Comparison of ENCODE assay signal across 8 cellular contexts in the genomic region with DNA sequence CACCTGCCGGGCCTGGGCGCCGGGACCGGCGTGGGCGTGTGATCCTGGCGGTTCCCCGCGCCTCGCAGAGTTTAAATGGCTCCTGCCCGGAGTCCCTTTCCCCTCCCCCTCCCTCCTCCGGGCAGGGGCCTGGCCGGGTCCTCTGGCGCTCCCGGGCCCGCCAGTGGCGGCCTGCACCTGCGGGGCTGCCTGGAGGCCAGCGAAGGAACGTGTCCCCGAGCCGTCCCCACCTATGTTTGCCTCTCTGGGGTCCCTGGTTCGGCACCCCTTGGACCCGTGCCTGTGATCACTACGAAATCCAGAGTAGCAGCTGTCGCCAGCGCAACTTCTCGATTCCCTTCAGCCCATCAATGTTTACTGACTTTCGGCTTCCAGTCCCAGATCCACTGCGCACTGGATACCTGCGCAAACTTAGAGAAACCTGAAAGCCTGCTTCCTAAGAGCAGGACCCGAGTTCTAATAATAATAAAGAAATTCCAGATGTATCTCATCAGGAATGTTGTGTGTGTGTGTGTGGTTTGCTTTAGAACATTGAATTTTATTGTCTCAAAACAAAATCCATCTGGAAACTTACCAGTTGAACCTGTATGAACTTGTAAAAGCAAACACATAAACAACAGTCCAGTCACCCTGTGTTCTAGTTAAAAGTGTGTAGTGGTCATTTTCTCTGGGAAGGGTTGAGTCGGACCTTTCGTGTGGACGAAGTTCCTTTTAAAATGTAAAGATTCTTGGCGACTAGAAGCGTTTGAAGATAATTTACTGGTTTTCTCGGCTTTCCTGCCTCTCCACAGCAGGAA. TPM values are rescaled to one million over a fixed set of nuclear protein-coding genes. Genes with fewer than 3 reads are reported as not detected.
A peak's percentile ranks its signal among the peaks of the same experiment; 100 is the strongest.
DNase-seq lines count a peak whose midpoint lies in the region; ATAC-seq and TF ChIP-seq lines count a peak whose summit lies in the region.

No MANE protein-coding gene starts in this region.

- TF ChIP-seq POLR2A in esophagus squamous epithelium (IDR thresholded peaks at IDR 0.05), result no peak

- H3K36me3 Mint-ChIP-seq in Caco-2 (ENCODE audit: insufficient read depth, unreplicated experiment) (no peaks in the 10 kb centered on the region), osteocyte (ENCODE audit: unreplicated experiment) (no peaks in the 10 kb centered on the region)

- POLR2A ChIA-PET in Caco-2 (lab: Charles Lee), result interaction anchor here (0.6 to 1.3 kb wide), 2 partner anchors 56 to 62 kb away, joined by 3 read pairs; no protein-coding TSS in a partner anchor

- ATAC-seq in GM18907 (IDR thresholded peaks at IDR 0.05; ENCODE audit: unreplicated experiment) (no peak), HG02763 (IDR thresholded peaks at IDR 0.05; ENCODE audit: unreplicated experiment) (no peak)

- intact Hi-C loops in Caco-2 (cut with micrococcal nuclease; ENCODE audit: unreplicated experiment) (no loop called here), esophagus squamous epithelium (cut with DNase I) (no loop called here)

- no peaks in the 10 kb centered on the region for H3K9me3 Mint-ChIP-seq in Caco-2 (ENCODE audit: unreplicated experiment)
- no peaks in the 10 kb centered on the region for H3K9me3 Mint-ChIP-seq in osteocyte (ENCODE audit: unreplicated experiment)

- no peaks in the 10 kb centered on the region for H3K27me3 ChIP-seq in Caco-2 (replicated peaks; ENCODE audit: control insufficient read depth, insufficient read depth, low read length)
- peaks cover 0 to 18% (median 0%) of the 10 kb centered on the region in 4 donors for H3K27me3 ChIP-seq in esophagus squamous epithelium

- H3K4me1 Mint-ChIP-seq in Caco-2 (ENCODE audit: low read depth, unreplicated experiment), result peaks cover 9% of the 10 kb centered on the region
- H3K4me1 Mint-ChIP-seq in osteocyte (ENCODE audit: unreplicated experiment), result peaks cover 26% of the 10 kb centered on the region

- TF ChIP-seq CTCF in Caco-2 (IDR thresholded peaks at IDR 0.05; ENCODE audit: insufficient read depth in 1 of 2, low read depth in 1 of 2, low read length in 1 of 2, severe bottlenecking in 1 of 2, unreplicated experiment in 1 of 2) (no peak), esophagus squamous epithelium (IDR thresholded peaks at IDR 0.05) (no peak), osteocyte (IDR thresholded peaks at IDR 0.05) (no peak)

- H3K36me3 ChIP-seq in Caco-2 (ENCODE audit: control insufficient read depth, insufficient read depth, low read length), result no peaks in the 10 kb centered on the region; the same call in 1 of the 2 replicates
- no peaks in the 10 kb centered on the region for H3K36me3 ChIP-seq in esophagus squamous epithelium

- BruUV-seq in Caco-2 (replicated peaks; lab: Mats Ljungman, UMichigan), result no TSS peak

- H3K4me3 Mint-ChIP-seq in Caco-2 (ENCODE audit: unreplicated experiment) (peak overlapping the region; percentile 81), osteocyte (ENCODE audit: unreplicated experiment) (peak overlapping the region; percentile 78)

- 0 to 21% methylated on average over 2 to 18 of the region's 38 CpGs for WGBS in esophagus squamous epithelium, 2 donors

- peak overlapping the region; percentile 52 to 81 (median 78) for H3K27ac ChIP-seq in esophagus squamous epithelium

- DNase-seq in Caco-2 (peak in 1 of 2 experiments; percentile 60), NCI-H69 (lab: John Stamatoyannopoulos, UW) (peak; percentile 44), esophagus squamous epithelium (lab: John Stamatoyannopoulos, UW) (no peak), osteocyte (ENCODE audit: extremely low spot score, unreplicated experiment) (no peak), hippocampal formation (lab: John Stamatoyannopoulos, UW) (no peak), medulla oblongata (ENCODE audit: extremely low spot score) (no peak)

- H3K27ac Mint-ChIP-seq in Caco-2 (ENCODE audit: unreplicated experiment), result peak overlapping the region; percentile 77
- peak overlapping the region; percentile 50 for H3K27ac Mint-ChIP-seq in osteocyte (ENCODE audit: unreplicated experiment)

- H3K4me1 ChIP-seq in Caco-2 (peaks cover 14% of the 10 kb centered on the region), esophagus squamous epithelium (peaks cover 0 to 42% (median 0%) of the 10 kb centered on the region in 3 donors)

- CTCF ChIA-PET in Caco-2 (lab: Charles Lee), result no interaction called here

- H3K9me3 ChIP-seq in Caco-2, result no peaks in the 10 kb centered on the region
- H3K9me3 ChIP-seq in esophagus squamous epithelium, result no peaks in the 10 kb centered on the region

- peak overlapping the region; percentile 70 for H3K4me3 ChIP-seq in Caco-2 (ENCODE audit: low read depth, low read length)
- H3K4me3 ChIP-seq in esophagus squamous epithelium, result peak overlapping the region; percentile 52 to 71 (median 62)

- H3K27me3 Mint-ChIP-seq in Caco-2 (ENCODE audit: insufficient read depth, unreplicated experiment) (no peaks in the 10 kb centered on the region), osteocyte (ENCODE audit: unreplicated experiment) (no peaks in the 10 kb centered on the region)

RNA-seq across cellular contexts. Expression of a gene that starts 0.8 kb away (rescaled TPM):
- total RNA-seq in Caco-2 (2022) (12.7 and 14.2 TPM in 2 replicates), esophagus squamous epithelium (10 to 100 TPM in 2 of 4 donors, 1 to 10 TPM in 2; 7.8 to 13.2 (median 11.2) TPM), osteocyte (7.5 and 8.2 TPM in 2 replicates)

RNA-seq across cellular contexts. Expression of a gene that starts 21.4 kb away (rescaled TPM):
- total RNA-seq in Caco-2 (2022) (4.6 and 8.0 TPM in 2 replicates), esophagus squamous epithelium (1 to 10 TPM in 3 of 4 donors, under 1 TPM in 1; 0.68 to 3.9 (median 1.8) TPM), osteocyte (0.43 TPM in 1 of 2 replicates, not detected in the other)
